8 cellular contexts compared by ENCODE assay signal in genomic region chr1:57423135-57424131, GRCh38. TPM values are rescaled to one million over a fixed set of nuclear protein-coding genes. Genes with fewer than 3 reads are reported as not detected.
DNase-seq lines count a peak whose midpoint lies in the region; ATAC-seq and TF ChIP-seq lines count a peak whose summit lies in the region.

TSS of gene DAB1 (minus strand) at chr1:57424060. CDS start at chr1:57291030, 133,030 bp downstream.

- peak within 1 kb of the TSS; percentile 44 for H3K4me3 Mint-ChIP-seq in memory B cell

- H3K36me3 ChIP-seq in urinary bladder (ENCODE audit: insufficient read depth) = no peaks in the 10 kb centered on the region

- H3K36me3 Mint-ChIP-seq in memory B cell = no peaks in the 10 kb centered on the region

- H3K27ac ChIP-seq in coronary artery (peak within 1 kb of the TSS in 1 of 2 donors; percentile 58), urinary bladder (ENCODE audit: low read depth) (no peak within 1 kb of the TSS)

- ATAC-seq in memory B cell (ENCODE audit: low read depth) = no peak
- ATAC-seq in HG03280 (IDR thresholded peaks at IDR 0.05; ENCODE audit: unreplicated experiment) = no peak
- no peak for ATAC-seq in HG02798 (IDR thresholded peaks at IDR 0.05; ENCODE audit: poor library complexity, unreplicated experiment)

- H3K9me3 Mint-ChIP-seq in memory B cell = no peaks in the 10 kb centered on the region

- no peaks in the 10 kb centered on the region for H3K4me1 Mint-ChIP-seq in memory B cell

- under 1% methylated on average over 85 of the region's 85 CpGs for WGBS in urinary bladder

- H3K27me3 Mint-ChIP-seq in memory B cell = peaks cover 15% of the 10 kb centered on the region

- peak within 1 kb of the TSS; percentile 67 for H3K4me3 ChIP-seq in coronary artery
- H3K4me3 ChIP-seq in urinary bladder (ENCODE audit: low read depth, low read length) = peak within 1 kb of the TSS; percentile 38

- H3K4me1 ChIP-seq in urinary bladder (ENCODE audit: insufficient read depth) = no peaks in the 10 kb centered on the region

- no peak within 1 kb of the TSS for H3K27ac Mint-ChIP-seq in memory B cell

- TF ChIP-seq CTCF in coronary artery (IDR thresholded peaks at IDR 0.05) = no peak

- DNase-seq in AG08395 (ENCODE audit: low spot score) (peak; percentile 38), HuH-7.5 (ENCODE audit: low spot score) (peak; percentile 47), coronary artery (ENCODE audit: low spot score) (no peak), memory B cell (ENCODE audit: low spot score in 2 of 2) (no peak), GM19238 (ENCODE audit: insufficient read length, low spot score) (no peak)

RNA-seq across cellular contexts. Expression of gene DAB1, which starts in this region (rescaled TPM):
- 4.9 TPM for total RNA-seq in urinary bladder
- polyA plus RNA-seq in urinary bladder = 0.86 TPM

Comparison
In these comparisons a context has a peak if more than half of its experiments do, and no peak if none do; other contexts are left out.
1. DNase-seq: peak in AG08395 (single experiment) and HuH-7.5 (single experiment); none in coronary artery (single experiment), memory B cell (0 of 2) and GM19238 (single experiment).